Comparison of ENCODE assay signal across 22 cellular contexts in genomic region chr2:790634-791245, GRCh38.
"Had no signal": no experiment of that assay in that cellular context is flagged by ENCODE, and none has a peak within 500 bp of the region (broad histone marks: within the 10 kb centered on the region; RNA-seq: fewer than 3 reads in every experiment).

No MANE protein-coding gene starts in this region.

- H3K4me3 Mint-ChIP-seq: mesothelial cell of epicardium had no signal

- H3K4me1 ChIP-seq: esophagus squamous epithelium, gastrocnemius medialis, heart left ventricle, left lung, lower lobe of right lung had no signal

- DNase-seq: dermis blood vessel endothelial cell; dorsolateral prefrontal cortex; effector CD4-positive, alpha-beta T cell; effector memory CD4-positive, alpha-beta T cell; esophagus squamous epithelium; foreskin fibroblast; foreskin melanocyte; gastrocnemius medialis; hippocampal formation; left cardiac atrium; left lung; left ventricle myocardium superior; lower lobe of right lung; mesenchymal stem cell; mucosa of descending colon had no signal

- H3K9me3 ChIP-seq: esophagus squamous epithelium, gastrocnemius medialis, heart left ventricle, lower lobe of right lung, mucosa of descending colon had no signal

- H3K27ac Mint-ChIP-seq: mesothelial cell of epicardium had no signal

- H3K36me3 Mint-ChIP-seq: mesothelial cell of epicardium had no signal

- H3K27me3 ChIP-seq: dorsolateral prefrontal cortex, esophagus squamous epithelium, heart left ventricle, left lung had no signal

- H3K36me3 ChIP-seq: esophagus squamous epithelium, gastrocnemius medialis, heart left ventricle, left lung, lower lobe of right lung had no signal

- ATAC-seq: gastrocnemius medialis, left cardiac atrium, left lung, left ventricle myocardium superior, mucosa of descending colon had no signal

- H3K27ac ChIP-seq: coronary artery, dorsolateral prefrontal cortex, esophagus squamous epithelium, gastrocnemius medialis, heart left ventricle, left lung, lower lobe of right lung had no signal

- FAIRE-seq: colon, endothelial cell of umbilical vein, islet of Langerhans, keratinocyte had no signal

- H3K4me3 ChIP-seq: coronary artery, dorsolateral prefrontal cortex, esophagus squamous epithelium, gastrocnemius medialis, heart left ventricle, left lung, lower lobe of right lung, mucosa of descending colon had no signal
